In genomic region chr16:66692341-66692740, GRCh38 we compare ENCODE assay signal across 16 cellular contexts. TPM values are rescaled to one million over a fixed set of nuclear protein-coding genes. Genes with fewer than 3 reads are reported as not detected.
DNase-seq lines count a peak whose midpoint lies in the region; ATAC-seq and TF ChIP-seq lines count a peak whose summit lies in the region.
"Had no signal": no experiment of that assay in that cellular context is flagged by ENCODE, and none has a peak within 500 bp of the region (broad histone marks: within the 10 kb centered on the region; RNA-seq: fewer than 3 reads in every experiment).

No MANE protein-coding gene starts in this region.

- intact Hi-C loops in CD4-positive, alpha-beta T cell (cut with DNase I, micrococcal nuclease): no loop called here
- intact Hi-C loops in cardiac septum (cut with DNase I): no loop called here

- no peaks in the 10 kb centered on the region for H3K27me3 ChIP-seq in CD4-positive, alpha-beta T cell (ENCODE audit: control insufficient read depth, insufficient read depth, low read length)

- H3K27ac ChIP-seq in HEK293 (ENCODE audit: extremely low read depth, low read depth, low read length) (no peak overlapping the region), RWPE1 (no peak overlapping the region)
- H3K27ac ChIP-seq in CD4-positive, alpha-beta T cell (ENCODE audit: low read depth, low read length): no peak overlapping the region
- H3K27ac ChIP-seq: BLaER1 had no signal

- H3K4me3 Mint-ChIP-seq in CD4-positive, alpha-beta T cell: no peak overlapping the region
- H3K4me3 Mint-ChIP-seq: CD8-positive, alpha-beta memory T cell had no signal

- peaks cover 14% of the 10 kb centered on the region for H3K4me1 Mint-ChIP-seq in CD4-positive, alpha-beta T cell (ENCODE audit: low read depth)

- ATAC-seq in esophagus mucosa: peak; percentile 49
- ATAC-seq in HG02763 (IDR thresholded peaks at IDR 0.05; ENCODE audit: unreplicated experiment): no peak
- ATAC-seq in CD4-positive, alpha-beta T cell (ENCODE audit: poor library complexity): no peak
- ATAC-seq: HCT116 had no signal

- no peak for TF ChIP-seq CTCF in HEK293 (tag by site-specific recombination; IDR thresholded peaks at IDR 0.05)
- no peak for TF ChIP-seq CTCF in RWPE1 (conservative IDR thresholded peaks at IDR 0.05; ENCODE audit: low read depth)
- no peak for TF ChIP-seq CTCF in CD4-positive, alpha-beta T cell (IDR thresholded peaks at IDR 0.05)

- no peaks in the 10 kb centered on the region for H3K9me3 ChIP-seq in HEK293 (ENCODE audit: control insufficient read depth, insufficient read depth, low read depth, low read length)
- no peaks in the 10 kb centered on the region for H3K9me3 ChIP-seq in CD4-positive, alpha-beta T cell (ENCODE audit: control insufficient read depth, low read length)
- H3K9me3 ChIP-seq: BLaER1 had no signal

- H3K36me3 Mint-ChIP-seq in CD4-positive, alpha-beta T cell (ENCODE audit: low read depth): no peaks in the 10 kb centered on the region
- H3K36me3 Mint-ChIP-seq: CD8-positive, alpha-beta memory T cell had no signal

- peaks cover 4% of the 10 kb centered on the region for H3K27me3 Mint-ChIP-seq in CD4-positive, alpha-beta T cell

- POLR2A ChIA-PET in HEK293 (lab: Yijun Ruan, JAX): no interaction called here
- POLR2A ChIA-PET in RWPE1 (lab: Yijun Ruan, JAX; ENCODE audit: low non-redundant PET): no interaction called here
- POLR2A ChIA-PET in CD4-positive, alpha-beta T cell (lab: Charles Lee): no interaction called here

- H3K9me3 Mint-ChIP-seq in CD4-positive, alpha-beta T cell: no peaks in the 10 kb centered on the region
- H3K9me3 Mint-ChIP-seq: CD8-positive, alpha-beta memory T cell had no signal

- H3K36me3 ChIP-seq in HEK293 (ENCODE audit: control insufficient read depth in 2 of 2, insufficient read depth in 1 of 2, low read length in 2 of 2): peaks cover 0 to 10% of the 10 kb centered on the region in 2 experiments; a peak in 1 of 3 replicates
- H3K36me3 ChIP-seq: BLaER1 had no signal

- H3K4me3 ChIP-seq in HEK293 (ENCODE audit: low read depth, low read length): no peak overlapping the region
- H3K4me3 ChIP-seq: BLaER1 had no signal

- no peak overlapping the region for H3K27ac Mint-ChIP-seq in CD4-positive, alpha-beta T cell
- H3K27ac Mint-ChIP-seq: CD8-positive, alpha-beta memory T cell had no signal

- H3K4me1 ChIP-seq in HEK293 (ENCODE audit: control insufficient read depth, insufficient read depth, low read length): peaks cover 14% of the 10 kb centered on the region; the same call in 1 of the 2 replicates

- CTCF ChIA-PET in HEK293 (lab: Yijun Ruan, JAX) (interaction anchor here (0.6 to 0.8 kb wide), 2 partner anchors 24 to 1278 kb away, joined by 3 read pairs; no protein-coding TSS in a partner anchor), RWPE1 (lab: Yijun Ruan, JAX) (no interaction called here)
- CTCF ChIA-PET in CD4-positive, alpha-beta T cell (lab: Charles Lee): no interaction called here

- DNase-seq in RWPE1 (ENCODE audit: low spot score): peak; percentile 74
- peak; percentile 86 for DNase-seq in renal cortical epithelial cell (ENCODE audit: low read depth)
- DNase-seq in CD4-positive, alpha-beta T cell: no peak
- no peak for DNase-seq in cardiac septum (ENCODE audit: low spot score)
- DNase-seq: CD8-positive, alpha-beta memory T cell; DMS79 treated with DMSO at 0.1 percent for 48 hours; KG1; MM.1S; NCI-H1092 treated with DMSO at 0.1 percent for 48 hours; NCI-H2227 treated with DMSO at 0.1 percent for 48 hours; NCI-H526 had no signal

TF ChIP-seq in HEK293, 187 proteins besides CTCF, POLR2A, EP300 and RAD21:
- TF ChIP-seq SCRT2 (tag by site-specific recombination; IDR thresholded peaks at IDR 0.05) (peak; percentile 84), SCRT1 (tag by site-specific recombination; IDR thresholded peaks at IDR 0.05; ENCODE audit: borderline replicate concordance) (peak; percentile 45; the same call in 1 of the 2 replicates), ZEB2 (tag by site-specific recombination; IDR thresholded peaks at IDR 0.05) (no peak), ZBTB44 (tag by site-specific recombination; IDR thresholded peaks at IDR 0.05) (peak; percentile 60)

RNA-seq across cellular contexts. Expression of gene CMTM4, which starts 4.2 kb away (rescaled TPM):
- total RNA-seq in esophagus mucosa: 13.1 TPM
- total RNA-seq in renal cortical epithelial cell: 83.9 and 112 TPM in 2 replicates
- 1 to 10 TPM; 1.1 to 1.6 TPM for total RNA-seq in CD4-positive, alpha-beta T cell
- total RNA-seq in cardiac septum: 10.4 TPM

RNA-seq across cellular contexts. Expression of gene DYNC1LI2, which starts 59.1 kb away (rescaled TPM):
- total RNA-seq in esophagus mucosa: 69.4 TPM
- total RNA-seq in renal cortical epithelial cell: 157 and 172 TPM in 2 replicates
- 10 to 100 TPM; 81.8 to 82.4 TPM for total RNA-seq in CD4-positive, alpha-beta T cell
- 123 TPM for total RNA-seq in cardiac septum

Comparison
In these comparisons a context has a peak if more than half of its experiments do, and no peak if none do; other contexts are left out.
1. DNase-seq: peak in RWPE1 (single experiment) and renal cortical epithelial cell (single experiment); none in CD4-positive, alpha-beta T cell (0 of 10) and cardiac septum (single experiment).